ENCODE assay signal across 1 cellular context in the genomic region with DNA sequence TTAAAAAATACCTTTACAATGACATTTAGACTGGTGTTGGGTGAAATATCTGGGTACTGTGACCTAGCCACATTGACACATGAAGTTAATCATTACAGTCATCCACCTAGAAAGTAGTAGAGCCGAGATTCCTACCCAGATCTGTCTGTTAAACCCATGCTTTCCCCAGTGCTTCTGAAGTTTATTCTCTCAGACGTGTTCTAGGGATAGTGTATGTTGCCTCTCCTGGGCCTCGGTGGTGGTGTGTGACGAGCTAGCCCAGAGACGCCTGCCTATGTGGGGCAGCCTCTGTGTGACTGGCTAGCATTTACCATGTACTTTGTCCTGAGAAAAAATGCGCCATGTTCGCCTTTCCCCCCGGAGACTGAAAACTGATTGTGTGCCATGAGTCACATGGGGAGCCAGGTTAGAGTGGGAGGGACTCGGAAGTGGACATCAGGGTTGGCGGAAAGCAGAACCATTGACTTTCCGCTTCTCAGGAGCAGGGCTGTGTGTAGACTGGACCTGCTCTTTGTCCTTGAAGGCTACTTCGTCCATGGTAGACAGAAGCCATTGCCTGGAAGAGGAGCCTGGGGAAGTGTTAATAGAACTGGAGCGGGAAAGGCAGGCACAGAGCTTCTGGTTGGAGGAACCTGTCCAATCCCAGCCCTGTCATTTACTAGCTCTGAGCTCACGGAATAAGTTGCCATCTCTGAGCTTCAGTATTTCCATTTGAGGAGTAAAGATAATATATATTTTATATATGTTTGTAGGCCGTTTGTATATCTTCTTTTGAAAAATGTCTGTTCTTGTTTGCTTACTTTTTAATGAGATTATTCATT.
A peak's percentile ranks its signal among the peaks of the same experiment; 100 is the strongest.
TF ChIP-seq lines count a peak whose summit lies in the region.

No MANE protein-coding gene starts in this region.

TF ChIP-seq in HepG2, 621 proteins besides CTCF, POLR2A, EP300 and RAD21 (continued from another document and continues in another):
- TF ChIP-seq, protein P1, sequence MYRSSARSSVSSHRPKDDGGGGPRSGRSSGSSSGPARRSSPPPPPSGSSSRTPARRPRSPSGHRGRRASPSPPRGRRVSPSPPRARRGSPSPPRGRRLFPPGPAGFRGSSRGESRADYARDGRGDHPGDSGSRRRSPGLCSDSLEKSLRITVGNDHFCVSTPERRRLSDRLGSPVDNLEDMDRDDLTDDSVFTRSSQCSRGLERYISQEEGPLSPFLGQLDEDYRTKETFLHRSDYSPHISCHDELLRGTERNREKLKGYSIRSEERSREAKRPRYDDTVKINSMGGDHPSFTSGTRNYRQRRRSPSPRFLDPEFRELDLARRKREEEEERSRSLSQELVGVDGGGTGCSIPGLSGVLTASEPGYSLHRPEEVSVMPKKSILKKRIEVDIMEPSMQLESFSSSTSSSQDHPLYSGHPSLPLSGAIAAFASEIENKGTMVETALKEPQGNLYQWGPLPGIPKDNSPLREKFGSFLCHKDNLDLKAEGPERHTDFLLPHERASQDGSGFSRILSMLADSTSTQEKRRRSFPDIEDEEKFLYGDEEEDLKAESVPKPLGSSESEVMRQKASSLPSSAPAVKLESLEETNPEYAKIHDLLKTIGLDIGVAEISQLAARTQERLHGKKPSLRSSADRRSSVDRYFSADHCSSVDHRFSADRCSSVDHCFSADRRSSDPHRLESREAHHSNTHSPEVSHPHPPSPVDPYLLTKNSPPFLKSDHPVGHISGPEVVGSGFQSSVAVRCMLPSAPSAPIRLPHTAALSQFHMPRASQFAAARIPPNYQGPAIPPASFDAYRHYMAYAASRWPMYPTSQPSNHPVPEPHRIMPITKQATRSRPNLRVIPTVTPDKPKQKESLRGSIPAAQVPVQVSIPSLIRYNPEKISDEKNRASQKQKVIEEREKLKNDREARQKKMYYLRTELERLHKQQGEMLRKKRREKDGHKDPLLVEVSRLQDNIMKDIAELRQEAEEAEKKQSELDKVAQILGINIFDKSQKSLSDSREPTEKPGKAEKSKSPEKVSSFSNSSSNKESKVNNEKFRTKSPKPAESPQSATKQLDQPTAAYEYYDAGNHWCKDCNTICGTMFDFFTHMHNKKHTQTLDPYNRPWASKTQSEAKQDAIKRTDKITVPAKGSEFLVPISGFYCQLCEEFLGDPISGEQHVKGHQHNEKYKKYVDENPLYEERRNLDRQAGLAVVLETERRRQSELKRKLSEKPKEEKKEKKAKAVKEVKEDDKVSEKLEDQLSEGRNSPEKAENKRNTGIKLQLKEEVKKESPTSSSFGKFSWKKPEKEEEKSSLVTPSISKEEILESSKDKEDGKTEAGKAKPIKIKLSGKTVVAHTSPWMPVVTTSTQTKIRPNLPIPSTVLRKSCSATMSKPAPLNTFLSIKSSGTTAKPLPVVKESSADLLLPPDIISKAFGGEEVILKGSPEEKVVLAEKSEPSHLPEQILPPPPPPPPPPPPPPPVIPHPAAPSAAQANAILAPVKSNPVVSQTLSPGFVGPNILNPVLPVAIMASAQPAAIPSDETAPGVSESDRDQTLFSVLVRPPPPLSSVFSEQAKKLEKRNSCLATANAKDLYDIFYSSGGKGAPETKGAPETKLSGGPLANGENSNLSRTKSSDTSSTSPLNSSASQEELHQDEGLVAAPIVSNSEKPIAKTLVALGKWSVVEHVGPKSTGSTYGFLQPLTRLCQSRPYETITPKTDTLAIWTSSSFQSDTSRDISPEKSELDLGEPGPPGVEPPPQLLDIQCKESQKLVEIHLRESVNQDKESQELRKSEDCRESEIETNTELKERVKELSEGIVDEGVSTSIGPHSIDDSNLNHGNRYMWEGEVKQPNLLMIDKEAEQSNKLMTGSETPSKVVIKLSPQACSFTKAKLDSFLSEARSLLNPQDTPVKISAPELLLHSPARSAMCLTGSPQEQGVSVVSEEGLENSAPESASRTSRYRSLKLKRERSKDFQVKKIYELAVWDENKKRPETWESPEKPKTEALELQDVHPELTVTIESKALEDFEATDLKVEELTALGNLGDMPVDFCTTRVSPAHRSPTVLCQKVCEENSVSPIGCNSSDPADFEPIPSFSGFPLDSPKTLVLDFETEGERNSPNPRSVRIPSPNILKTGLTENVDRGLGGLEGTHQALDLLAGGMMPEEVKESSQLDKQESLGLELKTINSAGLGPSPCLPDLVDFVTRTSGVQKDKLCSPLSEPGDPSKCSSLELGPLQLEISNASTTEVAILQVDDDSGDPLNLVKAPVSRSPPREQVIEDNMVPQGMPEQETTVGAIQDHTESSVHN (CRISPR knock-in tag; IDR thresholded peaks at IDR 0.05), result peak; percentile 34; the same call in 1 of the 2 replicates
- TF ChIP-seq STAG1 (CRISPR knock-in tag; IDR thresholded peaks at IDR 0.05) (peak; percentile 29), ZNF850 (CRISPR knock-in tag; conservative IDR thresholded peaks at IDR 0.05) (0 out of 2 replicates have a peak, but pooled peaks have one; percentile 12), ATF1 (CRISPR knock-in tag; IDR thresholded peaks at IDR 0.05) (no peak), ZMYM4 (CRISPR knock-in tag; IDR thresholded peaks at IDR 0.05) (peak; percentile 74), KAT2B (IDR thresholded peaks at IDR 0.05; ENCODE audit: borderline replicate concordance, low read depth, low read length) (no peak), SALL2 (CRISPR knock-in tag; IDR thresholded peaks at IDR 0.05) (peak; percentile 84), TEAD3 (CRISPR knock-in tag; optimal IDR thresholded peaks at IDR 0.05; ENCODE audit: borderline replicate concordance) (peak; percentile 59), ZNF142 (CRISPR knock-in tag; IDR thresholded peaks at IDR 0.05) (peak; percentile 86), HNRNPUL1 (IDR thresholded peaks at IDR 0.05; ENCODE audit: low read depth, low read length) (peak; percentile 82; the same call in 1 of the 2 replicates), ZNF362 (CRISPR knock-in tag; IDR thresholded peaks at IDR 0.05; ENCODE audit: borderline replicate concordance) (no peak; the same call in 1 of the 2 replicates), NFIC (IDR thresholded peaks at IDR 0.05; ENCODE audit: low read length) (peak; percentile 73), MED1 (CRISPR knock-in tag; IDR thresholded peaks at IDR 0.05) (peak; percentile 83), FOSL1 (CRISPR knock-in tag; IDR thresholded peaks at IDR 0.05; ENCODE audit: borderline replicate concordance) (peak; percentile 59; the same call in 1 of the 2 replicates)
- TF ChIP-seq, protein P2, sequence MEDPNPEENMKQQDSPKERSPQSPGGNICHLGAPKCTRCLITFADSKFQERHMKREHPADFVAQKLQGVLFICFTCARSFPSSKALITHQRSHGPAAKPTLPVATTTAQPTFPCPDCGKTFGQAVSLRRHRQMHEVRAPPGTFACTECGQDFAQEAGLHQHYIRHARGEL (CRISPR knock-in tag; IDR thresholded peaks at IDR 0.05), result no peak; the same call in 1 of the 2 replicates
- TF ChIP-seq, protein P3, sequence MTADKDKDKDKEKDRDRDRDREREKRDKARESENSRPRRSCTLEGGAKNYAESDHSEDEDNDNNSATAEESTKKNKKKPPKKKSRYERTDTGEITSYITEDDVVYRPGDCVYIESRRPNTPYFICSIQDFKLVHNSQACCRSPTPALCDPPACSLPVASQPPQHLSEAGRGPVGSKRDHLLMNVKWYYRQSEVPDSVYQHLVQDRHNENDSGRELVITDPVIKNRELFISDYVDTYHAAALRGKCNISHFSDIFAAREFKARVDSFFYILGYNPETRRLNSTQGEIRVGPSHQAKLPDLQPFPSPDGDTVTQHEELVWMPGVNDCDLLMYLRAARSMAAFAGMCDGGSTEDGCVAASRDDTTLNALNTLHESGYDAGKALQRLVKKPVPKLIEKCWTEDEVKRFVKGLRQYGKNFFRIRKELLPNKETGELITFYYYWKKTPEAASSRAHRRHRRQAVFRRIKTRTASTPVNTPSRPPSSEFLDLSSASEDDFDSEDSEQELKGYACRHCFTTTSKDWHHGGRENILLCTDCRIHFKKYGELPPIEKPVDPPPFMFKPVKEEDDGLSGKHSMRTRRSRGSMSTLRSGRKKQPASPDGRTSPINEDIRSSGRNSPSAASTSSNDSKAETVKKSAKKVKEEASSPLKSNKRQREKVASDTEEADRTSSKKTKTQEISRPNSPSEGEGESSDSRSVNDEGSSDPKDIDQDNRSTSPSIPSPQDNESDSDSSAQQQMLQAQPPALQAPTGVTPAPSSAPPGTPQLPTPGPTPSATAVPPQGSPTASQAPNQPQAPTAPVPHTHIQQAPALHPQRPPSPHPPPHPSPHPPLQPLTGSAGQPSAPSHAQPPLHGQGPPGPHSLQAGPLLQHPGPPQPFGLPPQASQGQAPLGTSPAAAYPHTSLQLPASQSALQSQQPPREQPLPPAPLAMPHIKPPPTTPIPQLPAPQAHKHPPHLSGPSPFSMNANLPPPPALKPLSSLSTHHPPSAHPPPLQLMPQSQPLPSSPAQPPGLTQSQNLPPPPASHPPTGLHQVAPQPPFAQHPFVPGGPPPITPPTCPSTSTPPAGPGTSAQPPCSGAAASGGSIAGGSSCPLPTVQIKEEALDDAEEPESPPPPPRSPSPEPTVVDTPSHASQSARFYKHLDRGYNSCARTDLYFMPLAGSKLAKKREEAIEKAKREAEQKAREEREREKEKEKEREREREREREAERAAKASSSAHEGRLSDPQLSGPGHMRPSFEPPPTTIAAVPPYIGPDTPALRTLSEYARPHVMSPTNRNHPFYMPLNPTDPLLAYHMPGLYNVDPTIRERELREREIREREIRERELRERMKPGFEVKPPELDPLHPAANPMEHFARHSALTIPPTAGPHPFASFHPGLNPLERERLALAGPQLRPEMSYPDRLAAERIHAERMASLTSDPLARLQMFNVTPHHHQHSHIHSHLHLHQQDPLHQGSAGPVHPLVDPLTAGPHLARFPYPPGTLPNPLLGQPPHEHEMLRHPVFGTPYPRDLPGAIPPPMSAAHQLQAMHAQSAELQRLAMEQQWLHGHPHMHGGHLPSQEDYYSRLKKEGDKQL (CRISPR knock-in tag; IDR thresholded peaks at IDR 0.05; ENCODE audit: low read depth), result peak; percentile 70
- TF ChIP-seq, protein P4, sequence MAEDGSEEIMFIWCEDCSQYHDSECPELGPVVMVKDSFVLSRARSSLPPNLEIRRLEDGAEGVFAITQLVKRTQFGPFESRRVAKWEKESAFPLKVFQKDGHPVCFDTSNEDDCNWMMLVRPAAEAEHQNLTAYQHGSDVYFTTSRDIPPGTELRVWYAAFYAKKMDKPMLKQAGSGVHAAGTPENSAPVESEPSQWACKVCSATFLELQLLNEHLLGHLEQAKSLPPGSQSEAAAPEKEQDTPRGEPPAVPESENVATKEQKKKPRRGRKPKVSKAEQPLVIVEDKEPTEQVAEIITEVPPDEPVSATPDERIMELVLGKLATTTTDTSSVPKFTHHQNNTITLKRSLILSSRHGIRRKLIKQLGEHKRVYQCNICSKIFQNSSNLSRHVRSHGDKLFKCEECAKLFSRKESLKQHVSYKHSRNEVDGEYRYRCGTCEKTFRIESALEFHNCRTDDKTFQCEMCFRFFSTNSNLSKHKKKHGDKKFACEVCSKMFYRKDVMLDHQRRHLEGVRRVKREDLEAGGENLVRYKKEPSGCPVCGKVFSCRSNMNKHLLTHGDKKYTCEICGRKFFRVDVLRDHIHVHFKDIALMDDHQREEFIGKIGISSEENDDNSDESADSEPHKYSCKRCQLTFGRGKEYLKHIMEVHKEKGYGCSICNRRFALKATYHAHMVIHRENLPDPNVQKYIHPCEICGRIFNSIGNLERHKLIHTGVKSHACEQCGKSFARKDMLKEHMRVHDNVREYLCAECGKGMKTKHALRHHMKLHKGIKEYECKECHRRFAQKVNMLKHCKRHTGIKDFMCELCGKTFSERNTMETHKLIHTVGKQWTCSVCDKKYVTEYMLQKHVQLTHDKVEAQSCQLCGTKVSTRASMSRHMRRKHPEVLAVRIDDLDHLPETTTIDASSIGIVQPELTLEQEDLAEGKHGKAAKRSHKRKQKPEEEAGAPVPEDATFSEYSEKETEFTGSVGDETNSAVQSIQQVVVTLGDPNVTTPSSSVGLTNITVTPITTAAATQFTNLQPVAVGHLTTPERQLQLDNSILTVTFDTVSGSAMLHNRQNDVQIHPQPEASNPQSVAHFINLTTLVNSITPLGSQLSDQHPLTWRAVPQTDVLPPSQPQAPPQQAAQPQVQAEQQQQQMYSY (CRISPR knock-in tag; IDR thresholded peaks at IDR 0.05), result peak; percentile 44; the same call in 1 of the 2 replicates
